1 cellular context compared by ENCODE assay signal in genomic region chr2:233800231-233800630, GRCh38.
TF ChIP-seq lines count a peak whose summit lies in the region.

No MANE protein-coding gene starts in this region.

TF ChIP-seq in HepG2, 621 proteins besides CTCF, POLR2A, EP300 and RAD21:
- no peak for TF ChIP-seq AKAP8 (CRISPR knock-in tag; IDR thresholded peaks at IDR 0.05)
- no peak for TF ChIP-seq ZNF282 (IDR thresholded peaks at IDR 0.05; ENCODE audit: partially characterized antibody)
- TF ChIP-seq CBX2 (IDR thresholded peaks at IDR 0.05; ENCODE audit: low read depth, low read length): no peak
- TF ChIP-seq CBX2 (CRISPR knock-in tag; IDR thresholded peaks at IDR 0.05; ENCODE audit: low read depth): no peak
- TF ChIP-seq SIX4 (CRISPR knock-in tag; IDR thresholded peaks at IDR 0.05): no peak
- TF ChIP-seq, protein P1, sequence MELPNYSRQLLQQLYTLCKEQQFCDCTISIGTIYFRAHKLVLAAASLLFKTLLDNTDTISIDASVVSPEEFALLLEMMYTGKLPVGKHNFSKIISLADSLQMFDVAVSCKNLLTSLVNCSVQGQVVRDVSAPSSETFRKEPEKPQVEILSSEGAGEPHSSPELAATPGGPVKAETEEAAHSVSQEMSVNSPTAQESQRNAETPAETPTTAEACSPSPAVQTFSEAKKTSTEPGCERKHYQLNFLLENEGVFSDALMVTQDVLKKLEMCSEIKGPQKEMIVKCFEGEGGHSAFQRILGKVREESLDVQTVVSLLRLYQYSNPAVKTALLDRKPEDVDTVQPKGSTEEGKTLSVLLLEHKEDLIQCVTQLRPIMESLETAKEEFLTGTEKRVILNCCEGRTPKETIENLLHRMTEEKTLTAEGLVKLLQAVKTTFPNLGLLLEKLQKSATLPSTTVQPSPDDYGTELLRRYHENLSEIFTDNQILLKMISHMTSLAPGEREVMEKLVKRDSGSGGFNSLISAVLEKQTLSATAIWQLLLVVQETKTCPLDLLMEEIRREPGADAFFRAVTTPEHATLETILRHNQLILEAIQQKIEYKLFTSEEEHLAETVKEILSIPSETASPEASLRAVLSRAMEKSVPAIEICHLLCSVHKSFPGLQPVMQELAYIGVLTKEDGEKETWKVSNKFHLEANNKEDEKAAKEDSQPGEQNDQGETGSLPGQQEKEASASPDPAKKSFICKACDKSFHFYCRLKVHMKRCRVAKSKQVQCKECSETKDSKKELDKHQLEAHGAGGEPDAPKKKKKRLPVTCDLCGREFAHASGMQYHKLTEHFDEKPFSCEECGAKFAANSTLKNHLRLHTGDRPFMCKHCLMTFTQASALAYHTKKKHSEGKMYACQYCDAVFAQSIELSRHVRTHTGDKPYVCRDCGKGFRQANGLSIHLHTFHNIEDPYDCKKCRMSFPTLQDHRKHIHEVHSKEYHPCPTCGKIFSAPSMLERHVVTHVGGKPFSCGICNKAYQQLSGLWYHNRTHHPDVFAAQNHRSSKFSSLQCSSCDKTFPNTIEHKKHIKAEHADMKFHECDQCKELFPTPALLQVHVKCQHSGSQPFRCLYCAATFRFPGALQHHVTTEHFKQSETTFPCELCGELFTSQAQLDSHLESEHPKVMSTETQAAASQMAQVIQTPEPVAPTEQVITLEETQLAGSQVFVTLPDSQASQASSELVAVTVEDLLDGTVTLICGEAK (IDR thresholded peaks at IDR 0.05): no peak
- TF ChIP-seq, protein P1 (CRISPR knock-in tag; IDR thresholded peaks at IDR 0.05): no peak
- no peak for TF ChIP-seq PPARG (CRISPR knock-in tag; conservative IDR thresholded peaks at IDR 0.05)
- TF ChIP-seq, protein P2, sequence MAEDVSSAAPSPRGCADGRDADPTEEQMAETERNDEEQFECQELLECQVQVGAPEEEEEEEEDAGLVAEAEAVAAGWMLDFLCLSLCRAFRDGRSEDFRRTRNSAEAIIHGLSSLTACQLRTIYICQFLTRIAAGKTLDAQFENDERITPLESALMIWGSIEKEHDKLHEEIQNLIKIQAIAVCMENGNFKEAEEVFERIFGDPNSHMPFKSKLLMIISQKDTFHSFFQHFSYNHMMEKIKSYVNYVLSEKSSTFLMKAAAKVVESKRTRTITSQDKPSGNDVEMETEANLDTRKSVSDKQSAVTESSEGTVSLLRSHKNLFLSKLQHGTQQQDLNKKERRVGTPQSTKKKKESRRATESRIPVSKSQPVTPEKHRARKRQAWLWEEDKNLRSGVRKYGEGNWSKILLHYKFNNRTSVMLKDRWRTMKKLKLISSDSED (CRISPR knock-in tag; IDR thresholded peaks at IDR 0.05): no peak
- TF ChIP-seq ZNF460 (CRISPR knock-in tag; IDR thresholded peaks at IDR 0.05; ENCODE audit: borderline replicate concordance): no peak
- TF ChIP-seq ZNF883 (CRISPR knock-in tag; IDR thresholded peaks at IDR 0.05; ENCODE audit: not compliant biosample characterization): no peak
- no peak for TF ChIP-seq IRX3 (CRISPR knock-in tag; IDR thresholded peaks at IDR 0.05; ENCODE audit: borderline replicate concordance, low read depth)
- no peak for TF ChIP-seq RBM22 (optimal IDR thresholded peaks at IDR 0.05; ENCODE audit: low read length)
- TF ChIP-seq NR2F2 (IDR thresholded peaks at IDR 0.05; ENCODE audit: borderline replicate concordance, low read depth): no peak
- TF ChIP-seq ZNF260 (CRISPR knock-in tag; IDR thresholded peaks at IDR 0.05; ENCODE audit: borderline replicate concordance, low read depth): no peak
- TF ChIP-seq PRPF4 (IDR thresholded peaks at IDR 0.05; ENCODE audit: low read depth, low read length, poor library complexity, severe bottlenecking): no peak
- TF ChIP-seq ETV6 (CRISPR knock-in tag; conservative IDR thresholded peaks at IDR 0.05): no peak
- TF ChIP-seq SPEN (CRISPR knock-in tag; IDR thresholded peaks at IDR 0.05; ENCODE audit: low read depth): no peak
- TF ChIP-seq MAF1 (CRISPR knock-in tag; IDR thresholded peaks at IDR 0.05; ENCODE audit: borderline replicate concordance): no peak
- TF ChIP-seq PAF1 (CRISPR knock-in tag; IDR thresholded peaks at IDR 0.05): no peak
- TF ChIP-seq MAFK (conservative IDR thresholded peaks at IDR 0.05 in 1 of 2, IDR thresholded peaks at IDR 0.05 in 1 of 2; ENCODE audit: low read length in 2 of 2): no peak
